In the genomic region with DNA sequence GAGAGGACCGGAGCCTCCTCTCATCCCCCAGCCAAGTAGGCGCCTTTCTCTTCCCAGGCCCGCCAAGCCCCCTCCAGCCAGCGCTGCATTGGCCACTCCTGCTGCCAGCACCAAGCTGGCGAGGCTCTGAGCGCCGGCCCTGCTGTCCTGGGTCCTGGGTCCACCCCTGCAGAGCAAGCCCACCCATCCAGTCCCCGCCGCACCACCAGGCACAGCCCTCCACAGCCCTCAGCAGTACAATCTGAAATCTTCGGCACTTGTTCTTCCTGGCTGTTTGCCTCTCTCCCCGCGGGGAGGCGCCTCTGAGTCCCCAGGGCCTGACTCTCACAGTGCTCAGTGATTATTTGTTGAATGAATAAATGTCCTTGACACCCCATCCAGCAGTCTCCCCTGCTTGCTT, we compare ENCODE assay signal across 18 cellular contexts.
A peak's percentile ranks its signal among the peaks of the same experiment; 100 is the strongest.
DNase-seq lines count a peak whose midpoint lies in the region; ATAC-seq, FAIRE-seq and TF ChIP-seq lines count a peak whose summit lies in the region.
"Had no signal": no experiment of that assay in that cellular context is flagged by ENCODE, and none has a peak within 500 bp of the region (broad histone marks: within the 10 kb centered on the region; RNA-seq: fewer than 3 reads in every experiment).

No MANE protein-coding gene starts in this region.

- H3K36me3 ChIP-seq in HCT116 (ENCODE audit: control insufficient read depth in 1 of 2, insufficient read depth in 2 of 2, low read length in 2 of 2) (no peaks in the 10 kb centered on the region), kidney (ENCODE audit: control insufficient read depth in 1 of 2, insufficient read depth in 2 of 2, low read length in 2 of 2) (no peaks in the 10 kb centered on the region), tibial artery (no peaks in the 10 kb centered on the region), ascending aorta (no peaks in the 10 kb centered on the region)
- H3K36me3 ChIP-seq: SJCRH30 had no signal

- intact Hi-C loops in HCT116 (cut with micrococcal nuclease) (loop anchor here (5.0 to 10.0 kb wide), 3 partner anchors 80 to 373 kb away; no protein-coding TSS in a partner anchor), kidney (cut with DNase I) (no loop called here), tibial artery (cut with DNase I; ENCODE audit: low total_unique reads) (loop anchor here (10.0 kb wide), 1 partner anchor 1420 kb away; no protein-coding TSS in a partner anchor), ascending aorta (cut with DNase I) (loop anchor here (10.0 kb wide), 1 partner anchor 1420 kb away; no protein-coding TSS in a partner anchor)

- CTCF ChIA-PET in HCT116 (lab: Charles Lee), result no interaction called here

- H3K4me1 ChIP-seq in HCT116 (ENCODE audit: control insufficient read depth in 1 of 2, insufficient read depth in 2 of 2, low read length in 2 of 2) (no peaks in the 10 kb centered on the region), kidney (ENCODE audit: control insufficient read depth in 1 of 2, insufficient read depth in 1 of 2, low read depth in 1 of 2, low read length in 2 of 2) (no peaks in the 10 kb centered on the region), tibial artery (no peaks in the 10 kb centered on the region), ascending aorta (no peaks in the 10 kb centered on the region)
- H3K4me1 ChIP-seq: A549, SJCRH30 had no signal

- RAD21 ChIA-PET in HCT116 (lab: Charles Lee; ENCODE audit: low non-redundant PET in 1 of 2, low total read pairs in 2 of 2, uncharacterized antibody in 2 of 2, unreplicated experiment in 2 of 2), result interaction anchor here in 1 of 2 experiments (0.7 kb wide), 1 partner anchor 76 kb away, joined by 3 read pairs; no protein-coding TSS in a partner anchor

- no peaks in the 10 kb centered on the region for H3K27me3 Mint-ChIP-seq in osteocyte (ENCODE audit: unreplicated experiment)
- H3K27me3 Mint-ChIP-seq in activated naive CD8-positive, alpha-beta T cell treated with anti-CD3 and anti-CD28 coated beads, Interleukin-2, amount 50 U/mL, for 24 hours, result peaks cover 2% of the 10 kb centered on the region

- H2AFZ ChIP-seq in HCT116 (ENCODE audit: low read depth, low read length, poor library complexity, severe bottlenecking), result no peak overlapping the region

- POLR2A ChIA-PET in HCT116 (lab: Charles Lee), result no interaction called here

- H3K27ac Mint-ChIP-seq in osteocyte (ENCODE audit: unreplicated experiment), result no peak overlapping the region
- no peak overlapping the region for H3K27ac Mint-ChIP-seq in activated naive CD8-positive, alpha-beta T cell treated with anti-CD3 and anti-CD28 coated beads, Interleukin-2, amount 50 U/mL, for 24 hours

- H3K27ac ChIP-seq in 22Rv1, result no peak overlapping the region
- no peak overlapping the region for H3K27ac ChIP-seq in HCT116 (ENCODE audit: low read depth, low read length)
- no peak overlapping the region for H3K27ac ChIP-seq in kidney (ENCODE audit: low read depth in 2 of 2, low read length in 2 of 2)
- no peak overlapping the region for H3K27ac ChIP-seq in tibial artery
- no peak overlapping the region for H3K27ac ChIP-seq in ascending aorta
- H3K27ac ChIP-seq: A549, SJCRH30 had no signal

- H3K9ac ChIP-seq in HCT116 (ENCODE audit: low read length) (no peak overlapping the region), kidney (ENCODE audit: low read length in 2 of 2) (no peak overlapping the region)

- no peak overlapping the region for H3K4me2 ChIP-seq in HCT116 (ENCODE audit: low read length)
- H3K4me2 ChIP-seq: A549 had no signal

- H3K4me1 Mint-ChIP-seq in osteocyte (ENCODE audit: unreplicated experiment), result no peaks in the 10 kb centered on the region
- no peaks in the 10 kb centered on the region for H3K4me1 Mint-ChIP-seq in activated naive CD8-positive, alpha-beta T cell treated with anti-CD3 and anti-CD28 coated beads, Interleukin-2, amount 50 U/mL, for 24 hours

- no peaks in the 10 kb centered on the region for H3K36me3 Mint-ChIP-seq in osteocyte (ENCODE audit: unreplicated experiment)
- no peaks in the 10 kb centered on the region for H3K36me3 Mint-ChIP-seq in activated naive CD8-positive, alpha-beta T cell treated with anti-CD3 and anti-CD28 coated beads, Interleukin-2, amount 50 U/mL, for 24 hours (ENCODE audit: low read depth)

- no peak for FAIRE-seq in kidney (lab: Jason Lieb, UNC)
- FAIRE-seq: A549, GM12891 had no signal

- TF ChIP-seq CTCF in 22Rv1 (IDR thresholded peaks at IDR 0.05), result peak; percentile 30
- TF ChIP-seq CTCF in HCT116 (IDR thresholded peaks at IDR 0.05 in 2 of 3, conservative IDR thresholded peaks at IDR 0.05 in 1 of 3; ENCODE audit: borderline replicate concordance in 1 of 3, insufficient read depth in 1 of 3, low read depth in 2 of 3, low read length in 2 of 3), result peak in 2 of 3 experiments; percentile 51 to 54; a peak in 4 of 6 replicates
- TF ChIP-seq CTCF in kidney (IDR thresholded peaks at IDR 0.05; ENCODE audit: borderline replicate concordance, extremely low read depth, insufficient read depth), result no peak
- no peak for TF ChIP-seq CTCF in osteocyte (IDR thresholded peaks at IDR 0.05)
- TF ChIP-seq CTCF in tibial artery (IDR thresholded peaks at IDR 0.05), result no peak
- TF ChIP-seq CTCF in ascending aorta (IDR thresholded peaks at IDR 0.05), result no peak

- H3K4me3 Mint-ChIP-seq in osteocyte (ENCODE audit: unreplicated experiment), result no peak overlapping the region
- no peak overlapping the region for H3K4me3 Mint-ChIP-seq in activated naive CD8-positive, alpha-beta T cell treated with anti-CD3 and anti-CD28 coated beads, Interleukin-2, amount 50 U/mL, for 24 hours

- no peak for TF ChIP-seq POLR2A in HCT116 (IDR thresholded peaks at IDR 0.05; ENCODE audit: borderline replicate concordance, extremely low read depth, insufficient read depth, insufficient read length)

- no TSS peak for BruUV-seq in HCT116 (replicated peaks; lab: Mats Ljungman, UMichigan)

- ATAC-seq in HCT116, result peak; percentile 86
- ATAC-seq in SK-N-SH treated with all-trans-retinoic acid at 6 μM for 48 hours, result peak; percentile 74
- no peak for ATAC-seq in activated naive CD8-positive, alpha-beta T cell treated with anti-CD3 and anti-CD28 coated beads, Interleukin-2, amount 50 U/mL, for 24 hours

- H4K20me1 ChIP-seq in HCT116 (ENCODE audit: insufficient read depth), result no peaks in the 10 kb centered on the region

- H3K9me3 Mint-ChIP-seq in osteocyte (ENCODE audit: unreplicated experiment), result peaks cover 4% of the 10 kb centered on the region
- no peaks in the 10 kb centered on the region for H3K9me3 Mint-ChIP-seq in activated naive CD8-positive, alpha-beta T cell treated with anti-CD3 and anti-CD28 coated beads, Interleukin-2, amount 50 U/mL, for 24 hours

- DNase-seq in HCT116 (ENCODE audit: low read depth, low spot score) (no peak), kidney (peak; percentile 63), osteocyte (ENCODE audit: extremely low spot score, unreplicated experiment) (no peak), tibial artery (no peak), ascending aorta (ENCODE audit: low spot score in 2 of 2) (no peak)
- no peak for DNase-seq in activated naive CD8-positive, alpha-beta T cell treated with anti-CD3 and anti-CD28 coated beads, Interleukin-2, amount 50 U/mL, for 24 hours
- DNase-seq: Calu3, DMS79, KBM-7, NCI-H1092 treated with DMSO at 0.1 percent for 48 hours, NCI-H187 treated with DMSO at 0.1 percent for 48 hours, NCI-H510A, RPMI8226, SJCRH30 had no signal

- H3K79me2 ChIP-seq in HCT116 (ENCODE audit: insufficient read depth, low read length), result no peaks in the 10 kb centered on the region

- no peaks in the 10 kb centered on the region for H3K9me3 ChIP-seq in HCT116 (ENCODE audit: control insufficient read depth in 1 of 2, insufficient read depth in 1 of 2, low read depth in 1 of 2, low read length in 2 of 2)
- no peaks in the 10 kb centered on the region for H3K9me3 ChIP-seq in kidney (ENCODE audit: control insufficient read depth in 1 of 2, low read length in 2 of 2)
- H3K9me3 ChIP-seq in tibial artery, result no peaks in the 10 kb centered on the region
- no peaks in the 10 kb centered on the region for H3K9me3 ChIP-seq in ascending aorta
- H3K9me3 ChIP-seq: A549, SJCRH30 had no signal

- no peak overlapping the region for H3K4me3 ChIP-seq in HCT116 (replicated peaks in 1 of 2; ENCODE audit: low read depth in 1 of 2, low read length in 2 of 2)
- no peak overlapping the region for H3K4me3 ChIP-seq in kidney (ENCODE audit: low read length in 2 of 2)
- H3K4me3 ChIP-seq in tibial artery, result no peak overlapping the region
- no peak overlapping the region for H3K4me3 ChIP-seq in ascending aorta
- H3K4me3 ChIP-seq: A549, SJCRH30 had no signal

- H3K9me2 ChIP-seq in HCT116 (ENCODE audit: insufficient read depth), result no peaks in the 10 kb centered on the region

- TF ChIP-seq RAD21 in HCT116 (IDR thresholded peaks at IDR 0.05; ENCODE audit: low read depth), result peak; percentile 11; the same call in 1 of the 2 replicates

- H3K27me3 ChIP-seq in HCT116 (ENCODE audit: insufficient read depth, low read length) (no peaks in the 10 kb centered on the region), tibial artery (peaks cover 0 to 3% of the 10 kb centered on the region in 2 donors), ascending aorta (no peaks in the 10 kb centered on the region)
- H3K27me3 ChIP-seq: SJCRH30 had no signal

TF ChIP-seq in HCT116, 20 proteins besides CTCF, POLR2A, EP300 and RAD21 (continues in another document):
- TF ChIP-seq SRF (IDR thresholded peaks at IDR 0.05; ENCODE audit: low read depth) (no peak), EZH2 (IDR thresholded peaks at IDR 0.05) (no peak), ZNF274 (IDR thresholded peaks at IDR 0.05; ENCODE audit: low read depth, low read length) (no peak), POLR2AphosphoS5 (IDR thresholded peaks at IDR 0.05; ENCODE audit: low read depth, low read length) (no peak), SP1 (IDR thresholded peaks at IDR 0.05; ENCODE audit: low read depth) (no peak), EZH2phosphoT487 (IDR thresholded peaks at IDR 0.05; ENCODE audit: borderline replicate concordance) (no peak)
- TF ChIP-seq, protein P1, sequence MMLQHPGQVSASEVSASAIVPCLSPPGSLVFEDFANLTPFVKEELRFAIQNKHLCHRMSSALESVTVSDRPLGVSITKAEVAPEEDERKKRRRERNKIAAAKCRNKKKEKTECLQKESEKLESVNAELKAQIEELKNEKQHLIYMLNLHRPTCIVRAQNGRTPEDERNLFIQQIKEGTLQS (IDR thresholded peaks at IDR 0.05), result no peak

TF ChIP-seq in SK-N-SH treated with all-trans-retinoic acid at 6 μM for 48 hours, 23 proteins besides CTCF, POLR2A, EP300 and RAD21 (continues in another document):
- no peak for TF ChIP-seq ZFP30 (CRISPR knock-in tag; IDR thresholded peaks at IDR 0.05)
- TF ChIP-seq GLIS3 (CRISPR knock-in tag; IDR thresholded peaks at IDR 0.05), result no peak
- TF ChIP-seq ZNF565 (CRISPR knock-in tag; conservative IDR thresholded peaks at IDR 0.05; ENCODE audit: low read depth), result no peak

Comparison
In these comparisons a context has a peak if more than half of its experiments do, and no peak if none do; other contexts are left out.
1. CTCF ChIP-seq: peak in 22Rv1 (single experiment) and HCT116 (2 of 3); none in kidney (single experiment), osteocyte (single experiment), tibial artery (0 of 2) and ascending aorta (0 of 3).